ENCODE assay signal across 1 cellular context in the genomic region with DNA sequence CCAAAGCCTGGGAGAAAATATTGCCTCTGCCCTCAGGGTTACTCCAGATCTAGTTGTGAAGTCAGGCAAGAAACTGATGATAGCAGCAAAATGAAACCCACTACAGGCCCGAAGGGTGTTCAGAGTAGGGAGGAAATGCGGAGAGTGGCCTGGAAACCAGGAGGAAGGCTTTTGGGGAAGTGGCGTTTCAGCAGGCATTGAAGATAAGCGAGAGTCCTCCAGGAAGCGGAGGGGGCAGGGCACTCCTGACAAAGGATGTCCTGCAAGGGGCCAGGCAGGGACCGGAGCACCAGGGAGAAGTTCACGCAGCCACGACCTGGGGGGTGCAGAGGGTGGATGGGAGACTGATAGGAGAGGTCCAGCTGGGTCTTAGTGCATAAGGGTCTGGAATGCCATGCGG.
TF ChIP-seq lines count a peak whose summit lies in the region.

No MANE protein-coding gene starts in this region.

TF ChIP-seq in K562, 482 proteins besides CTCF, POLR2A, EP300 and RAD21 (continued from another document):
- TF ChIP-seq ETV6 (IDR thresholded peaks at IDR 0.05; ENCODE audit: borderline replicate concordance in 1 of 2, low read depth in 2 of 2, low read length in 1 of 2) (peak in 1 of 2 experiments; percentile 53; a peak in 1 of 4 replicates), ETV6 (CRISPR knock-in tag; IDR thresholded peaks at IDR 0.05; ENCODE audit: borderline replicate concordance) (no peak)
